ENCODE assay signal across 22 cellular contexts in genomic region chr16:46996391-46996790, GRCh38. TPM values are rescaled to one million over a fixed set of nuclear protein-coding genes. Genes with fewer than 3 reads are reported as not detected.
A peak's percentile ranks its signal among the peaks of the same experiment; 100 is the strongest.
DNase-seq lines count a peak whose midpoint lies in the region; ATAC-seq and TF ChIP-seq lines count a peak whose summit lies in the region.
"Had no signal": no experiment of that assay in that cellular context is flagged by ENCODE, and none has a peak within 500 bp of the region (broad histone marks: within the 10 kb centered on the region; RNA-seq: fewer than 3 reads in every experiment).

No MANE protein-coding gene starts in this region.

- DNase-seq in activated CD4-positive, alpha-beta T cell treated with anti-CD3 and anti-CD28 coated beads for 36 hours: peak; percentile 25
- DNase-seq in activated CD4-positive, alpha-beta T cell treated with anti-CD3 and anti-CD28 coated beads for 1 hour: no peak
- DNase-seq in M059J (ENCODE audit: low read depth) (peak; percentile 21), astrocyte of the spinal cord (ENCODE audit: low read depth, low spot score) (peak; percentile 26), psoas muscle (no peak), SHP77 treated with DMSO at 0.1 percent for 48 hours (lab: John Stamatoyannopoulos, UW) (no peak)
- DNase-seq in stimulated activated naive CD8-positive, alpha-beta T cell treated with anti-CD3 and anti-CD28 coated beads, Interleukin-15, amount 100 ng/mL, for 72 hours: peak; percentile 40 to 64
- DNase-seq: activated CD4-positive, alpha-beta T cell treated with anti-CD3 and anti-CD28 coated beads, Interleukin-2, amount 10 ng/mL, durations not matched to agents 24 days and 14 days; activated CD8-positive, alpha-beta memory T cell treated with anti-CD3 and anti-CD28 coated beads, Interleukin-2, amount 50 U/mL, for 48 hours; amniotic stem cell; gastrocnemius medialis; hypothalamus; KG1; mammary epithelial cell; NCI-H1105 treated with DMSO at 0.1 percent for 48 hours; NCI-H2081 treated with DMSO at 0.1 percent for 48 hours; occipital lobe; stimulated activated CD4-positive, alpha-beta T cell treated with anti-CD3 and anti-CD28 coated beads, Interleukin-4, amount 100 ng/mL, for 4 hours had no signal

- no peak overlapping the region for H3K27ac Mint-ChIP-seq in activated CD4-positive, alpha-beta T cell treated with anti-CD3 and anti-CD28 coated beads for 36 hours
- H3K27ac Mint-ChIP-seq in stimulated activated naive CD8-positive, alpha-beta T cell treated with anti-CD3 and anti-CD28 coated beads, Interleukin-15, amount 100 ng/mL, for 72 hours: peak overlapping the region in 1 of 2 donors; percentile 40
- no peak overlapping the region for H3K27ac Mint-ChIP-seq in stimulated activated memory B cell treated with anti-CD40 and anti-IgM and Interleukin-4, amounts not matched to agents 10 μg/mL and 1 μg/mL and 100 μg/mL, for 72 hours
- H3K27ac Mint-ChIP-seq: activated CD4-positive, alpha-beta T cell treated with anti-CD3 and anti-CD28 coated beads, Interleukin-2, amount 10 ng/mL, durations not matched to agents 24 days and 14 days; B cell had no signal

- TF ChIP-seq CTCF in astrocyte of the spinal cord (IDR thresholded peaks at IDR 0.05; ENCODE audit: low read depth, low read length) (no peak), psoas muscle (IDR thresholded peaks at IDR 0.05) (no peak)

- intact Hi-C loops in activated CD4-positive, alpha-beta T cell treated with anti-CD3 and anti-CD28 coated beads for 36 hours (cut with DNase I, micrococcal nuclease): no loop called here
- intact Hi-C loops in psoas muscle (cut with DNase I): loop anchor here in 1 of 2 donors (10.0 kb wide), 1 partner anchor 58 kb away; no protein-coding TSS in a partner anchor

- POLR2A ChIA-PET in activated CD4-positive, alpha-beta T cell treated with anti-CD3 and anti-CD28 coated beads for 36 hours (lab: Charles Lee): no interaction called here

- H3K36me3 ChIP-seq in psoas muscle (ENCODE audit: insufficient read depth in 1 of 2, low read depth in 1 of 2): no peaks in the 10 kb centered on the region
- H3K36me3 ChIP-seq: gastrocnemius medialis had no signal

- H3K36me3 Mint-ChIP-seq in activated CD4-positive, alpha-beta T cell treated with anti-CD3 and anti-CD28 coated beads for 36 hours (ENCODE audit: low read depth): no peaks in the 10 kb centered on the region
- H3K36me3 Mint-ChIP-seq in stimulated activated memory B cell treated with anti-CD40 and anti-IgM and Interleukin-4, amounts not matched to agents 10 μg/mL and 1 μg/mL and 100 μg/mL, for 72 hours: no peaks in the 10 kb centered on the region

- no peak overlapping the region for H3K27ac ChIP-seq in psoas muscle
- H3K27ac ChIP-seq: epithelial cell of prostate, gastrocnemius medialis had no signal

- no peaks in the 10 kb centered on the region for H3K4me1 Mint-ChIP-seq in activated CD4-positive, alpha-beta T cell treated with anti-CD3 and anti-CD28 coated beads for 36 hours
- peaks cover 30% of the 10 kb centered on the region for H3K4me1 Mint-ChIP-seq in stimulated activated naive CD8-positive, alpha-beta T cell treated with anti-CD3 and anti-CD28 coated beads, Interleukin-15, amount 100 ng/mL, for 72 hours
- H3K4me1 Mint-ChIP-seq in stimulated activated memory B cell treated with anti-CD40 and anti-IgM and Interleukin-4, amounts not matched to agents 10 μg/mL and 1 μg/mL and 100 μg/mL, for 72 hours: no peaks in the 10 kb centered on the region
- H3K4me1 Mint-ChIP-seq: B cell had no signal

- no peak for ATAC-seq in activated CD4-positive, alpha-beta T cell treated with anti-CD3 and anti-CD28 coated beads for 36 hours
- peak; percentile 95 for ATAC-seq in stimulated activated naive CD8-positive, alpha-beta T cell treated with anti-CD3 and anti-CD28 coated beads, Interleukin-15, amount 100 ng/mL, for 72 hours
- no peak for ATAC-seq in stimulated activated memory B cell treated with anti-CD40 and anti-IgM and Interleukin-4, amounts not matched to agents 10 μg/mL and 1 μg/mL and 100 μg/mL, for 72 hours
- no peak for ATAC-seq in psoas muscle
- ATAC-seq: gastrocnemius medialis, SK-N-SH treated with all-trans-retinoic acid at 6 μM for 48 hours had no signal

- H3K9me3 Mint-ChIP-seq in activated CD4-positive, alpha-beta T cell treated with anti-CD3 and anti-CD28 coated beads for 36 hours (ENCODE audit: low read depth): no peaks in the 10 kb centered on the region
- no peaks in the 10 kb centered on the region for H3K9me3 Mint-ChIP-seq in stimulated activated naive CD8-positive, alpha-beta T cell treated with anti-CD3 and anti-CD28 coated beads, Interleukin-15, amount 100 ng/mL, for 72 hours
- no peaks in the 10 kb centered on the region for H3K9me3 Mint-ChIP-seq in stimulated activated memory B cell treated with anti-CD40 and anti-IgM and Interleukin-4, amounts not matched to agents 10 μg/mL and 1 μg/mL and 100 μg/mL, for 72 hours

- H3K27me3 Mint-ChIP-seq in activated CD4-positive, alpha-beta T cell treated with anti-CD3 and anti-CD28 coated beads for 36 hours: no peaks in the 10 kb centered on the region
- H3K27me3 Mint-ChIP-seq in stimulated activated naive CD8-positive, alpha-beta T cell treated with anti-CD3 and anti-CD28 coated beads, Interleukin-15, amount 100 ng/mL, for 72 hours: peaks cover 7% of the 10 kb centered on the region
- H3K27me3 Mint-ChIP-seq in stimulated activated memory B cell treated with anti-CD40 and anti-IgM and Interleukin-4, amounts not matched to agents 10 μg/mL and 1 μg/mL and 100 μg/mL, for 72 hours: no peaks in the 10 kb centered on the region
- H3K27me3 Mint-ChIP-seq: activated CD4-positive, alpha-beta T cell treated with anti-CD3 and anti-CD28 coated beads, Interleukin-2, amount 10 ng/mL, durations not matched to agents 24 days and 14 days; B cell had no signal

- H3K4me3 Mint-ChIP-seq in activated CD4-positive, alpha-beta T cell treated with anti-CD3 and anti-CD28 coated beads for 36 hours: no peak overlapping the region
- H3K4me3 Mint-ChIP-seq in stimulated activated naive CD8-positive, alpha-beta T cell treated with anti-CD3 and anti-CD28 coated beads, Interleukin-15, amount 100 ng/mL, for 72 hours: peak overlapping the region in 1 of 2 donors; percentile 58
- H3K4me3 Mint-ChIP-seq in stimulated activated memory B cell treated with anti-CD40 and anti-IgM and Interleukin-4, amounts not matched to agents 10 μg/mL and 1 μg/mL and 100 μg/mL, for 72 hours: no peak overlapping the region
- H3K4me3 Mint-ChIP-seq: activated CD4-positive, alpha-beta T cell treated with anti-CD3 and anti-CD28 coated beads, Interleukin-2, amount 10 ng/mL, durations not matched to agents 24 days and 14 days; B cell had no signal

- H3K9me3 ChIP-seq in psoas muscle: no peaks in the 10 kb centered on the region
- H3K9me3 ChIP-seq: gastrocnemius medialis had no signal

- WGBS in psoas muscle, 3 donors: 76 to 83% (median 79%) methylated on average over 1 of the region's 1 CpG

- CTCF ChIA-PET in activated CD4-positive, alpha-beta T cell treated with anti-CD3 and anti-CD28 coated beads for 36 hours (lab: Charles Lee): interaction anchor here (1.0 kb wide), 1 partner anchor 10 kb away, joined by 4 read pairs; no protein-coding TSS in a partner anchor

- H3K4me3 ChIP-seq in astrocyte of the spinal cord (ENCODE audit: low read depth, low read length) (no peak overlapping the region), psoas muscle (no peak overlapping the region)
- H3K4me3 ChIP-seq: gastrocnemius medialis had no signal

- H3K27me3 ChIP-seq in psoas muscle (ENCODE audit: insufficient read depth in 3 of 3, low read length in 2 of 3): no peaks in the 10 kb centered on the region
- H3K27me3 ChIP-seq: gastrocnemius medialis had no signal

- in situ Hi-C loops in astrocyte of the spinal cord (cut with HindIII; ENCODE audit: low sequenced_read_pairs): no loop called here

- no peaks in the 10 kb centered on the region for H3K4me1 ChIP-seq in psoas muscle
- H3K4me1 ChIP-seq: gastrocnemius medialis had no signal

RNA-seq across cellular contexts. Expression of gene DNAJA2, which starts 22.9 kb away (rescaled TPM):
- total RNA-seq in activated CD4-positive, alpha-beta T cell treated with anti-CD3 and anti-CD28 coated beads for 36 hours: 10 to 100 TPM; 57.2 to 71.2 TPM
- 70.3 and 93.1 TPM in 2 replicates for total RNA-seq in M059J (2014; rRNA removed; shearing (Covaris generic))
- total RNA-seq in psoas muscle: 10 to 100 TPM; 64.3 to 96.4 (median 84.7) TPM
- polyA plus RNA-seq in psoas muscle: 10 to 100 TPM; 68.7 to 78.5 (median 69.3) TPM

Comparison
In these comparisons a context has a peak if more than half of its experiments do, and no peak if none do; other contexts are left out.
1. DNase-seq: peak in activated CD4-positive, alpha-beta T cell treated with anti-CD3 and anti-CD28 coated beads for 36 hours (single experiment), M059J (single experiment), astrocyte of the spinal cord (single experiment) and stimulated activated naive CD8-positive, alpha-beta T cell treated with anti-CD3 and anti-CD28 coated beads, Interleukin-15, amount 100 ng/mL, for 72 hours (2 of 2); none in activated CD4-positive, alpha-beta T cell treated with anti-CD3 and anti-CD28 coated beads for 1 hour (single experiment), psoas muscle (0 of 2) and SHP77 treated with DMSO at 0.1 percent for 48 hours (single experiment).